In genomic region chr9:125812403-125812802, GRCh38 we compare ENCODE assay signal across 1 cellular context.
TF ChIP-seq lines count a peak whose summit lies in the region.

No MANE protein-coding gene starts in this region.

TF ChIP-seq in GM12878, 131 proteins besides CTCF, POLR2A, EP300 and RAD21 (continued from another document):
- TF ChIP-seq BCLAF1 (IDR thresholded peaks at IDR 0.05) (no peak), NR2C1 (IDR thresholded peaks at IDR 0.05) (no peak), ZNF217 (IDR thresholded peaks at IDR 0.05) (no peak), CEBPB (IDR thresholded peaks at IDR 0.05; ENCODE audit: borderline replicate concordance in 1 of 2, low read depth in 2 of 2, low read length in 2 of 2) (no peak), HDAC6 (IDR thresholded peaks at IDR 0.05; ENCODE audit: unreplicated experiment) (no peak), CHD4 (IDR thresholded peaks at IDR 0.05) (no peak), PAX5 (IDR thresholded peaks at IDR 0.05; ENCODE audit: borderline replicate concordance, low read depth, low read length) (no peak), HDGF (IDR thresholded peaks at IDR 0.05) (no peak)
